ENCODE assay signal across 8 cellular contexts in genomic region chr7:128410092-128410665, GRCh38. TPM values are rescaled to one million over a fixed set of nuclear protein-coding genes. Genes with fewer than 3 reads are reported as not detected.
A peak's percentile ranks its signal among the peaks of the same experiment; 100 is the strongest.
DNase-seq lines count a peak whose midpoint lies in the region; ATAC-seq and TF ChIP-seq lines count a peak whose summit lies in the region.

No MANE protein-coding gene starts in this region.

- TF ChIP-seq CTCF in AG09319 (IDR thresholded peaks at IDR 0.05; ENCODE audit: low read depth, low read length) (no peak), ovary (IDR thresholded peaks at IDR 0.05) (no peak), uterus (IDR thresholded peaks at IDR 0.05) (no peak)

- TF ChIP-seq POLR2A in ovary (IDR thresholded peaks at IDR 0.05) (peak; percentile 60), uterus (IDR thresholded peaks at IDR 0.05) (peak; percentile 7 to 37)

- no peak for TF ChIP-seq EP300 in ovary (IDR thresholded peaks at IDR 0.05)

- intact Hi-C loops in ovary (cut with DNase I), result no loop called here
- intact Hi-C loops in uterus (cut with DNase I; ENCODE audit: low total_unique reads), result no loop called here

- H3K4me3 ChIP-seq in ovary (peak overlapping the region; percentile 72), uterus (peak overlapping the region; percentile 52 to 78)

- no peaks in the 10 kb centered on the region for H3K9me3 ChIP-seq in ovary
- H3K9me3 ChIP-seq in uterus, result no peaks in the 10 kb centered on the region

- H3K27me3 ChIP-seq in ovary (no peaks in the 10 kb centered on the region), uterus (no peaks in the 10 kb centered on the region)

- H3K36me3 ChIP-seq in ovary, result no peaks in the 10 kb centered on the region
- no peaks in the 10 kb centered on the region for H3K36me3 ChIP-seq in uterus

- peak; percentile 34 for DNase-seq in AG09319 (ENCODE audit: extremely low read depth, low read depth)
- peak; percentile 58 for DNase-seq in OCI-M1 (lab: John Stamatoyannopoulos, UW)
- peak; percentile 28 to 39 (median 32) for DNase-seq in activated naive CD4-positive, alpha-beta T cell (lab: John Stamatoyannopoulos, UW)
- peak; percentile 67 for DNase-seq in foreskin melanocyte
- DNase-seq in ovary, result peak in 1 of 5 donors; percentile 86
- DNase-seq in uterus, result no peak

- peak overlapping the region; percentile 74 to 93 for H3K27ac ChIP-seq in ovary
- peak overlapping the region; percentile 87 to 98 for H3K27ac ChIP-seq in uterus

- H3K4me1 ChIP-seq in ovary (ENCODE audit: insufficient read depth), result peaks cover 5% of the 10 kb centered on the region
- H3K4me1 ChIP-seq in uterus, result no peaks in the 10 kb centered on the region

- WGBS in ovary, 3 donors, result 0 to 2% (median 0%) methylated on average over 27 to 31 of the region's 31 CpGs

- ATAC-seq in GM18907 (IDR thresholded peaks at IDR 0.05; ENCODE audit: unreplicated experiment) (peak; percentile 34), HG03342 (IDR thresholded peaks at IDR 0.05; ENCODE audit: unreplicated experiment) (peak; percentile 19)

RNA-seq across cellular contexts. Expression of gene IMPDH1, which starts 0.4 kb away (rescaled TPM):
- total RNA-seq in ovary (10 to 100 TPM; 10.3 to 66.9 (median 41.4) TPM), uterus (10 to 100 TPM; 11.9 to 53.3 (median 32.8) TPM)
- 10 to 100 TPM; 16.5 to 23.3 TPM for polyA plus RNA-seq in ovary

RNA-seq across cellular contexts. Expression of gene HILPDA, which starts 45.5 kb away (rescaled TPM):
- total RNA-seq in ovary (10 to 100 TPM; 10.2 to 69.7 (median 32.9) TPM), uterus (10 to 100 TPM; 14.4 to 55.6 (median 31.3) TPM)
- 10 to 100 TPM; 18.7 to 39.0 TPM for polyA plus RNA-seq in ovary

RNA-seq across cellular contexts. Expression of gene PRRT4, which starts 48.7 kb away (rescaled TPM):
- 1 to 10 TPM in 3 of 7 donors, under 1 TPM in 4; 0.11 to 1.1 (median 0.74) TPM for total RNA-seq in ovary
- 1 to 10 TPM in 1 of 2 donors, under 1 TPM in 1; 0.17 to 1.2 TPM for polyA plus RNA-seq in ovary
- 1 to 10 TPM in 2 of 4 donors, not detected in 2; 1.3 to 1.7 TPM for total RNA-seq in uterus

Comparison
In these comparisons a context has a peak if more than half of its experiments do, and no peak if none do; other contexts are left out.
1. DNase-seq: peak in AG09319 (single experiment), OCI-M1 (single experiment), activated naive CD4-positive, alpha-beta T cell (4 of 4) and foreskin melanocyte (single experiment); none in uterus (0 of 2).